ENCODE assay signal across 30 cellular contexts in the genomic region with DNA sequence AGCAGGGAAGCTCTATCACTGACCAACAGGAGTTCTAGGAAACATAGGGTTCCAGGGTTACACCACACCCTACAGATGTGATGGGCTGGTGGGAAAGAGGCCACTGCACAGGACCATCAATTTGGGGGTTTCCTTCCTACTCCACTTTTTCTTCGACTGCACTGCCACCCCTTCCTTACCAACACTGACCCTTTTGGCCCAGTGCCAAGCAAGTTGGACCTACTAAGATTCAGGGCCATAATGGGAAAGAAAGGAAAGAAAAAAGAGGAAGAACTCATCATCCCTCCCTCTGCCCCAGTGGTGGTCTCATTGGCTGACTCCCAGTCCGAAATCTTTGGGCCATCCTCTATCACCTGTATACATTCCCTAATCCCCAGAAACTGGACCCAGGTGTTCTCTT. TPM values are rescaled to one million over a fixed set of nuclear protein-coding genes. Genes with fewer than 3 reads are reported as not detected.
"Had no signal": no experiment of that assay in that cellular context is flagged by ENCODE, and none has a peak within 500 bp of the region (broad histone marks: within the 10 kb centered on the region; RNA-seq: fewer than 3 reads in every experiment).

No MANE protein-coding gene starts in this region.

- H3K36me3 Mint-ChIP-seq: naive B cell had no signal

- ATAC-seq: effector memory CD8-positive, alpha-beta T cell; esophagus mucosa; gastrocnemius medialis; heart right ventricle; left cardiac atrium; left lung; left ventricle myocardium superior; lower lobe of right lung had no signal

- H3K4me1 Mint-ChIP-seq: naive B cell had no signal

- H3K4me3 ChIP-seq: esophagus squamous epithelium, gastrocnemius medialis, heart right ventricle, left lung, lower lobe of right lung, mucosa of descending colon had no signal

- H3K4me3 Mint-ChIP-seq: dendritic cell treated with granulocyte-macrophage colony-stimulating factor and Interleukin-4, amounts not matched to agents 40 ng/mL and 50 ng/mL, for 4 days; effector memory CD8-positive, alpha-beta T cell; endodermal cell; naive B cell had no signal

- H3K9me3 Mint-ChIP-seq: dendritic cell treated with granulocyte-macrophage colony-stimulating factor and Interleukin-4, amounts not matched to agents 40 ng/mL and 50 ng/mL, for 4 days; effector memory CD8-positive, alpha-beta T cell had no signal

- DNase-seq: cortex of kidney; effector CD8-positive, alpha-beta T cell; effector memory CD8-positive, alpha-beta T cell; endodermal cell; erythroblast; esophagus squamous epithelium; foreskin fibroblast; foreskin melanocyte; gastrocnemius medialis; glutamatergic neuron; heart right ventricle; hippocampal formation; left cardiac atrium; left lung; left ventricle myocardium superior; lower lobe of right lung; mucosa of descending colon; naive B cell had no signal

- FAIRE-seq: colon, endometrium, islet of Langerhans, keratinocyte had no signal

- H3K27ac ChIP-seq: epithelial cell of prostate, esophagus squamous epithelium, gastrocnemius medialis, heart right ventricle, left lung, lower lobe of right lung had no signal

- H3K4me1 ChIP-seq: esophagus squamous epithelium, gastrocnemius medialis, lower lobe of right lung had no signal

- H3K36me3 ChIP-seq: esophagus squamous epithelium, gastrocnemius medialis, heart right ventricle, left lung, lower lobe of right lung had no signal

- H3K27me3 ChIP-seq: esophagus squamous epithelium, gastrocnemius medialis, left lung had no signal

- H3K9me3 ChIP-seq: esophagus squamous epithelium, gastrocnemius medialis, heart right ventricle, left lung, lower lobe of right lung, mucosa of descending colon had no signal

- H3K27ac Mint-ChIP-seq: dendritic cell treated with granulocyte-macrophage colony-stimulating factor and Interleukin-4, amounts not matched to agents 40 ng/mL and 50 ng/mL, for 4 days; effector memory CD8-positive, alpha-beta T cell; endodermal cell; naive B cell had no signal

RNA-seq across cellular contexts. Expression of a gene that starts 6.1 kb away (rescaled TPM):
- total RNA-seq: dermis microvascular lymphatic vessel endothelial cell, endodermal cell, gastrocnemius medialis, glomerular endothelial cell, heart right ventricle, kidney epithelial cell, left cardiac atrium, left ventricle myocardium superior, lung microvascular endothelial cell, myocyte had no signal
- polyA plus RNA-seq: keratinocyte had no signal
